ENCODE assay signal across 16 cellular contexts in genomic region chr13:99211421-99212035, GRCh38. TPM values are rescaled to one million over a fixed set of nuclear protein-coding genes. Genes with fewer than 3 reads are reported as not detected.
"Had no signal": no experiment of that assay in that cellular context is flagged by ENCODE, and none has a peak within 500 bp of the region (broad histone marks: within the 10 kb centered on the region; RNA-seq: fewer than 3 reads in every experiment).

No MANE protein-coding gene starts in this region.

- H3K27me3 ChIP-seq: breast epithelium, esophagus squamous epithelium, testis had no signal

- H3K9me3 Mint-ChIP-seq: activated CD4-positive, alpha-beta memory T cell treated with anti-CD3 and anti-CD28 coated beads, Interleukin-2, amount 10 ng/mL, durations not matched to agents 7 days and 5 days; activated T-helper 2 cell treated with anti-CD3 and anti-CD28 coated beads, Interferon-gamma antibody, Interleukin-2, Interleukin-4, amounts not matched to agents 10 μg/mL and 5 μg/mL and 100 μg/mL, durations not matched to agents 14 hours and 24 hours and 36 hours; natural killer cell treated with Interleukin-12 subunit alpha and Interleukin-12 subunit beta and Interleukin-15 and Interleukin-18, amount 100 ng/mL, for 72 hours; stimulated activated naive CD8-positive, alpha-beta T cell treated with anti-CD3 and anti-CD28 coated beads, Interleukin-15, amount 100 ng/mL, for 72 hours had no signal

- H3K36me3 ChIP-seq: breast epithelium had no signal

- H3K27ac ChIP-seq: breast epithelium, esophagus squamous epithelium, psoas muscle, testis had no signal

- ATAC-seq: mucosa of descending colon; natural killer cell treated with Interleukin-12 subunit alpha and Interleukin-12 subunit beta and Interleukin-15 and Interleukin-18, amount 100 ng/mL, for 72 hours; psoas muscle; stimulated activated naive CD8-positive, alpha-beta T cell treated with anti-CD3 and anti-CD28 coated beads, Interleukin-15, amount 100 ng/mL, for 72 hours had no signal

- H3K4me1 ChIP-seq: breast epithelium had no signal

- H3K4me3 Mint-ChIP-seq: activated CD4-positive, alpha-beta memory T cell treated with anti-CD3 and anti-CD28 coated beads, Interleukin-2, amount 10 ng/mL, durations not matched to agents 7 days and 5 days; natural killer cell treated with Interleukin-12 subunit alpha and Interleukin-12 subunit beta and Interleukin-15 and Interleukin-18, amount 100 ng/mL, for 72 hours; stimulated activated naive CD8-positive, alpha-beta T cell treated with anti-CD3 and anti-CD28 coated beads, Interleukin-15, amount 100 ng/mL, for 72 hours had no signal

- H3K9me3 ChIP-seq: breast epithelium, esophagus squamous epithelium, mucosa of descending colon, psoas muscle, testis had no signal

- H3K4me3 ChIP-seq: breast epithelium, esophagus squamous epithelium, mucosa of descending colon, psoas muscle, testis had no signal

- H3K27ac Mint-ChIP-seq: activated CD4-positive, alpha-beta memory T cell treated with anti-CD3 and anti-CD28 coated beads, Interleukin-2, amount 10 ng/mL, durations not matched to agents 7 days and 5 days; activated T-helper 2 cell treated with anti-CD3 and anti-CD28 coated beads, Interferon-gamma antibody, Interleukin-2, Interleukin-4, amounts not matched to agents 10 μg/mL and 5 μg/mL and 100 μg/mL, durations not matched to agents 14 hours and 24 hours and 36 hours; stimulated activated naive CD8-positive, alpha-beta T cell treated with anti-CD3 and anti-CD28 coated beads, Interleukin-15, amount 100 ng/mL, for 72 hours had no signal

- DNase-seq: activated CD4-positive, alpha-beta memory T cell treated with anti-CD3 and anti-CD28 coated beads, Interleukin-2, amount 10 ng/mL, durations not matched to agents 7 days and 5 days; activated CD4-positive, alpha-beta T cell treated with anti-CD3 and anti-CD28 coated beads for 1 hour; activated naive CD4-positive, alpha-beta T cell treated with anti-CD3 and anti-CD28 coated beads, Interleukin-2, amount 50 U/mL, for 16 hours; anterior cingulate cortex; esophagus squamous epithelium; foreskin fibroblast; mammary epithelial cell; mucosa of descending colon; occipital lobe; psoas muscle; stimulated activated CD4-positive, alpha-beta T cell treated with anti-CD3 and anti-CD28 coated beads, Interleukin-12 subunit alpha, Interleukin-12 subunit beta, amount 100 ng/mL, for 4 hours; stimulated activated naive CD8-positive, alpha-beta T cell treated with anti-CD3 and anti-CD28 coated beads, Interleukin-15, amount 100 ng/mL, for 72 hours; testis had no signal

- H3K27me3 Mint-ChIP-seq: activated CD4-positive, alpha-beta memory T cell treated with anti-CD3 and anti-CD28 coated beads, Interleukin-2, amount 10 ng/mL, durations not matched to agents 7 days and 5 days; natural killer cell treated with Interleukin-12 subunit alpha and Interleukin-12 subunit beta and Interleukin-15 and Interleukin-18, amount 100 ng/mL, for 72 hours; stimulated activated naive CD8-positive, alpha-beta T cell treated with anti-CD3 and anti-CD28 coated beads, Interleukin-15, amount 100 ng/mL, for 72 hours had no signal

RNA-seq across cellular contexts. Expression of gene GPR18, which starts 46.7 kb away (rescaled TPM):
- total RNA-seq: mammary epithelial cell, occipital lobe had no signal
